Comparison of ENCODE assay signal across 23 cellular contexts in the genomic region with DNA sequence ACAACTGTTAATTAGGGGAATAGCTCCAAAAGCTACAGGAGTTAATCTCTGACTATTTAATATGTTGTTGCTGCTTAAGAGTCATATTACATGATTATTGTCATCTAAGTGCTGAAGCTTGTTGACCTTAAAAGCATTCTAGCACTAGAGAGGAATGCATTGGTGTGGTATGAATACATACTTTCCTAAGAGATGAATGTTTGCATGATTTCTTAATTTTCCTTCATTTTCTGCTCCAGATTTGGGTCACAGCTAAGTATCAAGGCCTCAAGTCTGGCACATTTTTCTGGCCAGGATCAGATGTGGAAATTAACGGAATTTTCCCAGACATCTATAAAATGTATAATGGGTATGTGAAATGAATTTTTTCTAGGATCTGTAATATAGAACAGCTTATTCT. TPM values are rescaled to one million over a fixed set of nuclear protein-coding genes. Genes with fewer than 3 reads are reported as not detected.
DNase-seq lines count a peak whose midpoint lies in the region; ATAC-seq and TF ChIP-seq lines count a peak whose summit lies in the region.
"Had no signal": no experiment of that assay in that cellular context is flagged by ENCODE, and none has a peak within 500 bp of the region (broad histone marks: within the 10 kb centered on the region; RNA-seq: fewer than 3 reads in every experiment).

No MANE protein-coding gene starts in this region.

- peaks cover 62% of the 10 kb centered on the region for H3K4me1 Mint-ChIP-seq in osteocyte (ENCODE audit: unreplicated experiment)
- H3K4me1 Mint-ChIP-seq: activated naive CD4-positive, alpha-beta T cell treated with anti-CD3 and anti-CD28 coated beads, Interleukin-2, amount 10 ng/mL, durations not matched to agents 7 days and 5 days; IgD-negative memory B cell; natural killer cell; stimulated activated memory B cell treated with anti-CD40 and anti-IgM and Interleukin-4, amounts not matched to agents 10 μg/mL and 1 μg/mL and 100 μg/mL, for 72 hours had no signal

- TF ChIP-seq CTCF in fibroblast of mammary gland (conservative IDR thresholded peaks at IDR 0.05; ENCODE audit: control insufficient read depth, insufficient read depth, low read depth, low read length), result no peak
- TF ChIP-seq CTCF in osteocyte (IDR thresholded peaks at IDR 0.05), result no peak
- TF ChIP-seq CTCF in coronary artery (IDR thresholded peaks at IDR 0.05), result no peak

- H3K36me3 Mint-ChIP-seq in osteocyte (ENCODE audit: unreplicated experiment), result peaks cover 3% of the 10 kb centered on the region
- H3K36me3 Mint-ChIP-seq: activated naive CD4-positive, alpha-beta T cell treated with anti-CD3 and anti-CD28 coated beads, Interleukin-2, amount 10 ng/mL, durations not matched to agents 7 days and 5 days; brain; IgD-negative memory B cell; natural killer cell; stimulated activated memory B cell treated with anti-CD40 and anti-IgM and Interleukin-4, amounts not matched to agents 10 μg/mL and 1 μg/mL and 100 μg/mL, for 72 hours had no signal

- H3K4me3 Mint-ChIP-seq in osteocyte (ENCODE audit: unreplicated experiment), result no peak overlapping the region
- H3K4me3 Mint-ChIP-seq: activated naive CD4-positive, alpha-beta T cell treated with anti-CD3 and anti-CD28 coated beads, Interleukin-2, amount 10 ng/mL, durations not matched to agents 7 days and 5 days; activated T-cell treated with anti-CD3 and anti-CD28 coated beads, Interleukin-2, amount 50 U/mL, for 4 hours; brain; dendritic cell treated with granulocyte-macrophage colony-stimulating factor and Interleukin-4, amounts not matched to agents 40 ng/mL and 50 ng/mL, for 4 days; IgD-negative memory B cell; natural killer cell; stimulated activated memory B cell treated with anti-CD40 and anti-IgM and Interleukin-4, amounts not matched to agents 10 μg/mL and 1 μg/mL and 100 μg/mL, for 72 hours had no signal

- ATAC-seq in GM18907 (IDR thresholded peaks at IDR 0.05; ENCODE audit: unreplicated experiment), result no peak
- ATAC-seq in SK-N-SH treated with all-trans-retinoic acid at 6 μM for 48 hours, result no peak
- ATAC-seq: activated T-cell treated with anti-CD3 and anti-CD28 coated beads, Interleukin-2, amount 50 U/mL, for 4 hours; natural killer cell; Right ventricle myocardium inferior; stimulated activated memory B cell treated with anti-CD40 and anti-IgM and Interleukin-4, amounts not matched to agents 10 μg/mL and 1 μg/mL and 100 μg/mL, for 72 hours had no signal

- no peaks in the 10 kb centered on the region for H3K27me3 Mint-ChIP-seq in osteocyte (ENCODE audit: unreplicated experiment)
- H3K27me3 Mint-ChIP-seq: activated naive CD4-positive, alpha-beta T cell treated with anti-CD3 and anti-CD28 coated beads, Interleukin-2, amount 10 ng/mL, durations not matched to agents 7 days and 5 days; brain; dendritic cell treated with granulocyte-macrophage colony-stimulating factor and Interleukin-4, amounts not matched to agents 40 ng/mL and 50 ng/mL, for 4 days; IgD-negative memory B cell; stimulated activated memory B cell treated with anti-CD40 and anti-IgM and Interleukin-4, amounts not matched to agents 10 μg/mL and 1 μg/mL and 100 μg/mL, for 72 hours had no signal

- H3K27ac Mint-ChIP-seq in osteocyte (ENCODE audit: unreplicated experiment), result peak overlapping the region; percentile 51
- H3K27ac Mint-ChIP-seq: activated naive CD4-positive, alpha-beta T cell treated with anti-CD3 and anti-CD28 coated beads, Interleukin-2, amount 10 ng/mL, durations not matched to agents 7 days and 5 days; dendritic cell treated with granulocyte-macrophage colony-stimulating factor and Interleukin-4, amounts not matched to agents 40 ng/mL and 50 ng/mL, for 4 days; IgD-negative memory B cell; natural killer cell; stimulated activated memory B cell treated with anti-CD40 and anti-IgM and Interleukin-4, amounts not matched to agents 10 μg/mL and 1 μg/mL and 100 μg/mL, for 72 hours had no signal

- H3K9me3 Mint-ChIP-seq in osteocyte (ENCODE audit: unreplicated experiment), result peaks cover 3% of the 10 kb centered on the region
- H3K9me3 Mint-ChIP-seq: activated naive CD4-positive, alpha-beta T cell treated with anti-CD3 and anti-CD28 coated beads, Interleukin-2, amount 10 ng/mL, durations not matched to agents 7 days and 5 days; activated T-cell treated with anti-CD3 and anti-CD28 coated beads, Interleukin-2, amount 50 U/mL, for 4 hours; brain; dendritic cell treated with granulocyte-macrophage colony-stimulating factor and Interleukin-4, amounts not matched to agents 40 ng/mL and 50 ng/mL, for 4 days; IgD-negative memory B cell; natural killer cell; stimulated activated memory B cell treated with anti-CD40 and anti-IgM and Interleukin-4, amounts not matched to agents 10 μg/mL and 1 μg/mL and 100 μg/mL, for 72 hours had no signal

- H3K9me3 ChIP-seq in SK-N-MC (ENCODE audit: low read depth, low read length), result no peaks in the 10 kb centered on the region

- H3K36me3 ChIP-seq in SK-N-MC (ENCODE audit: insufficient read depth, low read length), result peaks cover 17% of the 10 kb centered on the region

- H3K27ac ChIP-seq in SK-N-MC, result peak overlapping the region; percentile 48
- H3K27ac ChIP-seq in coronary artery, result no peak overlapping the region

- H3K4me3 ChIP-seq in SK-N-MC (no peak overlapping the region), fibroblast of mammary gland (ENCODE audit: control insufficient read depth, low read depth, low read length) (no peak overlapping the region), coronary artery (no peak overlapping the region)

- DNase-seq in GM03348 (ENCODE audit: low spot score) (peak; percentile 63), SK-N-MC (ENCODE audit: low read depth, low spot score) (no peak), fibroblast of mammary gland (ENCODE audit: low read depth) (peak; percentile 46), osteocyte (ENCODE audit: extremely low spot score, unreplicated experiment) (no peak), coronary artery (ENCODE audit: low spot score) (no peak)
- no peak for DNase-seq in activated CD4-positive, alpha-beta T cell treated with anti-CD3 and anti-CD28 coated beads for 4 hours
- DNase-seq: activated CD4-positive, CD25-positive, alpha-beta regulatory T cell treated with anti-CD3 and anti-CD28 coated beads, Interleukin-2, amount 50 U/mL, for 72 hours; activated CD8-positive, alpha-beta memory T cell treated with anti-CD3 and anti-CD28 coated beads for 24 hours; activated naive CD4-positive, alpha-beta T cell treated with anti-CD3 and anti-CD28 coated beads, Interleukin-2, amount 10 ng/mL, durations not matched to agents 7 days and 5 days; activated T-cell treated with anti-CD3 and anti-CD28 coated beads, Interleukin-2, amount 50 U/mL, for 4 hours; DMS79; kidney; MM.1S; natural killer cell; NCI-H146; stimulated activated CD4-positive, alpha-beta T cell treated with anti-CD3 and anti-CD28 coated beads, Interleukin-1b, Interleukin-23, amount 100 ng/mL, for 48 hours had no signal

- no peak overlapping the region for H3K9ac ChIP-seq in SK-N-MC (ENCODE audit: insufficient read length)

TF ChIP-seq in SK-N-SH treated with all-trans-retinoic acid at 6 μM for 48 hours, 23 proteins besides CTCF, POLR2A, EP300 and RAD21 (continues in another document):
- TF ChIP-seq ZC3H10 (CRISPR knock-in tag; IDR thresholded peaks at IDR 0.05), result no peak
- TF ChIP-seq GLIS3 (CRISPR knock-in tag; IDR thresholded peaks at IDR 0.05), result no peak
- no peak for TF ChIP-seq ARNTL (CRISPR knock-in tag; IDR thresholded peaks at IDR 0.05; ENCODE audit: borderline replicate concordance, low read depth)
- TF ChIP-seq ZNF8 (CRISPR knock-in tag; IDR thresholded peaks at IDR 0.05), result no peak
- TF ChIP-seq TCF4 (CRISPR knock-in tag; IDR thresholded peaks at IDR 0.05; ENCODE audit: borderline replicate concordance), result no peak
- TF ChIP-seq ZNF565 (CRISPR knock-in tag; conservative IDR thresholded peaks at IDR 0.05; ENCODE audit: low read depth), result no peak
- no peak for TF ChIP-seq ISL1 (CRISPR knock-in tag; IDR thresholded peaks at IDR 0.05)
- no peak for TF ChIP-seq TOX (CRISPR knock-in tag; IDR thresholded peaks at IDR 0.05; ENCODE audit: borderline replicate concordance)
- TF ChIP-seq ESRRG (CRISPR knock-in tag; IDR thresholded peaks at IDR 0.05), result no peak
- TF ChIP-seq CSDC2 (CRISPR knock-in tag; IDR thresholded peaks at IDR 0.05), result no peak
- TF ChIP-seq, protein P1, sequence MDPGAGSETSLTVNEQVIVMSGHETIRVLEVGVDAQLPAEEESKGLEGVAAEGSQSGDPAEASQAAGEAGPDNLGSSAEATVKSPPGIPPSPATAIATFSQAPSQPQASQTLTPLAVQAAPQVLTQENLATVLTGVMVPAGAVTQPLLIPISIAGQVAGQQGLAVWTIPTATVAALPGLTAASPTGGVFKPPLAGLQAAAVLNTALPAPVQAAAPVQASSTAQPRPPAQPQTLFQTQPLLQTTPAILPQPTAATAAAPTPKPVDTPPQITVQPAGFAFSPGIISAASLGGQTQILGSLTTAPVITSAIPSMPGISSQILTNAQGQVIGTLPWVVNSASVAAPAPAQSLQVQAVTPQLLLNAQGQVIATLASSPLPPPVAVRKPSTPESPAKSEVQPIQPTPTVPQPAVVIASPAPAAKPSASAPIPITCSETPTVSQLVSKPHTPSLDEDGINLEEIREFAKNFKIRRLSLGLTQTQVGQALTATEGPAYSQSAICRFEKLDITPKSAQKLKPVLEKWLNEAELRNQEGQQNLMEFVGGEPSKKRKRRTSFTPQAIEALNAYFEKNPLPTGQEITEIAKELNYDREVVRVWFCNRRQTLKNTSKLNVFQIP (CRISPR knock-in tag; IDR thresholded peaks at IDR 0.05; ENCODE audit: borderline replicate concordance, low read depth), result no peak
- no peak for TF ChIP-seq OSR1 (CRISPR knock-in tag; IDR thresholded peaks at IDR 0.05)
- no peak for TF ChIP-seq RARB (CRISPR knock-in tag; IDR thresholded peaks at IDR 0.05)
- TF ChIP-seq ZFP3 (CRISPR knock-in tag; IDR thresholded peaks at IDR 0.05), result no peak
- no peak for TF ChIP-seq CREB5 (CRISPR knock-in tag; IDR thresholded peaks at IDR 0.05; ENCODE audit: low read depth)

RNA-seq across cellular contexts. Expression of gene ENPP1, which starts 53.5 kb away (rescaled TPM):
- 21.1 and 22.4 TPM in 2 replicates for total RNA-seq in osteocyte

Comparison
In these comparisons a context has a peak if more than half of its experiments do, and no peak if none do; other contexts are left out.
1. DNase-seq: peak in GM03348 (single experiment) and fibroblast of mammary gland (single experiment); none in SK-N-MC (single experiment), osteocyte (single experiment), activated CD4-positive, alpha-beta T cell treated with anti-CD3 and anti-CD28 coated beads for 4 hours (0 of 2) and coronary artery (single experiment).